1 cellular context compared by ENCODE assay signal in the genomic region with DNA sequence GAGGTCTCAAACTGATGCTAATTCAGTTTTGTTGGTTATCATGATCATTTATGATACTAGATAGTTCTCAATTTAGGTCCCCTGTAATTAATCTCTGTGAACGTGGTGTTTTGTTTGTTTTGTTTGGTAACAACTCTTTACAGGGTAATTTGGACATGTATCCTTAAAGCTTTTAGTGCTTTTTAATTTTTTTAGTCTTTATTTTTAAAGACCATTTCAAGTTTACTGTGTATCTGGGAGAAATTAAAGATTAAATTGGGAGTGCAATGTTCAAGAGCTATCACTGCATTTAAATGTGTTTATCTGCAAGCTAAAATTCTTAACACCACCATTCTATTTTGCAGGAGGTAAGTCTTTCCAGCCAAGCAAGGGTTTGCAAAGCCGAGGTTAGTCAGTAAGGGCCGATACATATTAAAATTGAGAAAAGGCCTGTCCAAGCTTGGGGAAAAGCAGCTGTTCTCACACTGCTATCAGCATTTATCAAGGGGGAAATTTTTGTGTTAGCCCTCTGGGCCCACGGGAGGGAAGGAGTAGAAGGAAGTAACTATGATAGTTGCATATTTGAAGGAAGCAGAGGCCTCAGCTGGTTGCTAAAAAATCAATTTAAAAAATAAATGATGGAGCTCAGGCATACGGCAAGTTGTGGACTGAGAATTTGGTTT.
TF ChIP-seq lines count a peak whose summit lies in the region.

No MANE protein-coding gene starts in this region.

TF ChIP-seq in K562, 482 proteins besides CTCF, POLR2A, EP300 and RAD21 (continued from another document):
- TF ChIP-seq MAFK (IDR thresholded peaks at IDR 0.05; ENCODE audit: low read length) (0 out of 2 replicates have a peak, but pooled peaks have one; percentile 6), ZNF165 (CRISPR knock-in tag; IDR thresholded peaks at IDR 0.05; ENCODE audit: borderline replicate concordance) (no peak), CUX1 (CRISPR knock-in tag; IDR thresholded peaks at IDR 0.05) (0 out of 2 replicates have a peak, but pooled peaks have one; percentile 26), L3MBTL2 (IDR thresholded peaks at IDR 0.05) (0 out of 2 replicates have a peak, but pooled peaks have one; percentile 15), ZNF41 (CRISPR knock-in tag; conservative IDR thresholded peaks at IDR 0.05) (0 out of 2 replicates have a peak, but pooled peaks have one; percentile 38), ZFX (CRISPR knock-in tag; IDR thresholded peaks at IDR 0.05) (peak; percentile 29; the same call in 1 of the 2 replicates), ATF7 (IDR thresholded peaks at IDR 0.05) (0 out of 2 replicates have a peak, but pooled peaks have one; percentile 6)
- TF ChIP-seq, protein P1, sequence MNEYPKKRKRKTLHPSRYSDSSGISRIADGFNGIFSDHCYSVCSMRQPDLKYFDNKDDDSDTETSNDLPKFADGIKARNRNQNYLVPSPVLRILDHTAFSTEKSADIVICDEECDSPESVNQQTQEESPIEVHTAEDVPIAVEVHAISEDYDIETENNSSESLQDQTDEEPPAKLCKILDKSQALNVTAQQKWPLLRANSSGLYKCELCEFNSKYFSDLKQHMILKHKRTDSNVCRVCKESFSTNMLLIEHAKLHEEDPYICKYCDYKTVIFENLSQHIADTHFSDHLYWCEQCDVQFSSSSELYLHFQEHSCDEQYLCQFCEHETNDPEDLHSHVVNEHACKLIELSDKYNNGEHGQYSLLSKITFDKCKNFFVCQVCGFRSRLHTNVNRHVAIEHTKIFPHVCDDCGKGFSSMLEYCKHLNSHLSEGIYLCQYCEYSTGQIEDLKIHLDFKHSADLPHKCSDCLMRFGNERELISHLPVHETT (CRISPR knock-in tag; conservative IDR thresholded peaks at IDR 0.05 in 1 of 2, IDR thresholded peaks at IDR 0.05 in 1 of 2) = no peak
- TF ChIP-seq, protein P2, sequence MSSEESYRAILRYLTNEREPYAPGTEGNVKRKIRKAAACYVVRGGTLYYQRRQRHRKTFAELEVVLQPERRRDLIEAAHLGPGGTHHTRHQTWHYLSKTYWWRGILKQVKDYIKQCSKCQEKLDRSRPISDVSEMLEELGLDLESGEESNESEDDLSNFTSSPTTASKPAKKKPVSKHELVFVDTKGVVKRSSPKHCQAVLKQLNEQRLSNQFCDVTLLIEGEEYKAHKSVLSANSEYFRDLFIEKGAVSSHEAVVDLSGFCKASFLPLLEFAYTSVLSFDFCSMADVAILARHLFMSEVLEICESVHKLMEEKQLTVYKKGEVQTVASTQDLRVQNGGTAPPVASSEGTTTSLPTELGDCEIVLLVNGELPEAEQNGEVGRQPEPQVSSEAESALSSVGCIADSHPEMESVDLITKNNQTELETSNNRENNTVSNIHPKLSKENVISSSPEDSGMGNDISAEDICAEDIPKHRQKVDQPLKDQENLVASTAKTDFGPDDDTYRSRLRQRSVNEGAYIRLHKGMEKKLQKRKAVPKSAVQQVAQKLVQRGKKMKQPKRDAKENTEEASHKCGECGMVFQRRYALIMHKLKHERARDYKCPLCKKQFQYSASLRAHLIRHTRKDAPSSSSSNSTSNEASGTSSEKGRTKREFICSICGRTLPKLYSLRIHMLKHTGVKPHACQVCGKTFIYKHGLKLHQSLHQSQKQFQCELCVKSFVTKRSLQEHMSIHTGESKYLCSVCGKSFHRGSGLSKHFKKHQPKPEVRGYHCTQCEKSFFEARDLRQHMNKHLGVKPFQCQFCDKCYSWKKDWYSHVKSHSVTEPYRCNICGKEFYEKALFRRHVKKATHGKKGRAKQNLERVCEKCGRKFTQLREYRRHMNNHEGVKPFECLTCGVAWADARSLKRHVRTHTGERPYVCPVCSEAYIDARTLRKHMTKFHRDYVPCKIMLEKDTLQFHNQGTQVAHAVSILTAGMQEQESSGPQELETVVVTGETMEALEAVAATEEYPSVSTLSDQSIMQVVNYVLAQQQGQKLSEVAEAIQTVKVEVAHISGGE (CRISPR knock-in tag; IDR thresholded peaks at IDR 0.05) = peak in 1 of 3 experiments; percentile 6; a peak in 2 of 6 replicates
- TF ChIP-seq, protein P3, sequence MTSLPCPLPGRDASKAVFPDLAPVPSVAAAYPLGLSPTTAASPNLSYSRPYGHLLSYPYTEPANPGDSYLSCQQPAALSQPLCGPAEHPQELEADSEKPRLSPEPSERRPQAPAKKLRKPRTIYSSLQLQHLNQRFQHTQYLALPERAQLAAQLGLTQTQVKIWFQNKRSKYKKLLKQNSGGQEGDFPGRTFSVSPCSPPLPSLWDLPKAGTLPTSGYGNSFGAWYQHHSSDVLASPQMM (CRISPR knock-in tag; IDR thresholded peaks at IDR 0.05) = no peak
TF ChIP-seq in K562: peak in this region for 8.
